ENCODE assay signal across 8 cellular contexts in the genomic region with DNA sequence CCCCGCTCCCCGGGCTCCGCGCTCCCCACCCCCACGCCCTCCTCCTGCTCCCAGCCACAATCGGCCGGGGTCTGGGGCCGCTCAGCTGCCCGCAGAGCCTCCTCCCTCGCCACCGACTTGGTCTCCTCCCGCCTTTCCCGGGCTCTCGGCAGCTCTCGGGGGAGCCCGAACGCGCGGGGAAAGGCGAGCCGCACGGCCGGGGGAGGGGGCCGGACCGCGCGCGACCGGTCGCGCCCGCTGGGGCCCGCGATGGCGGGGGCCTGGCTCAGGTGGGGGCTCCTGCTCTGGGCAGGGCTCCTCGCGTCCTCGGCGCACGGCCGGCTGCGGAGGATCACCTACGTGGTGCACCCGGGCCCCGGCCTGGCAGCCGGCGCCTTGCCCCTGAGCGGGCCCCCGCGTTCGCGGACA. TPM values are rescaled to one million over a fixed set of nuclear protein-coding genes. Genes with fewer than 3 reads are reported as not detected.
DNase-seq lines count a peak whose midpoint lies in the region; ATAC-seq and TF ChIP-seq lines count a peak whose summit lies in the region.

No MANE protein-coding gene starts in this region.

- no peak overlapping the region for H3K9ac ChIP-seq in iPS-15b (ENCODE audit: low read depth, low read length)

- H3K36me3 ChIP-seq in iPS-15b (ENCODE audit: control insufficient read depth, insufficient read depth, low read length) (no peaks in the 10 kb centered on the region), stomach (no peaks in the 10 kb centered on the region)

- H3K27me3 ChIP-seq in iPS-15b (ENCODE audit: control insufficient read depth, insufficient read depth, low read length) (peaks cover 3% of the 10 kb centered on the region), stomach (peaks cover 0 to 19% (median 0%) of the 10 kb centered on the region in 3 donors)

- no peak for TF ChIP-seq POLR2A in stomach (IDR thresholded peaks at IDR 0.05)

- intact Hi-C loops in stomach (cut with DNase I; ENCODE audit: low total_unique reads), result no loop called here

- H3K4me1 ChIP-seq in iPS-15b (ENCODE audit: control insufficient read depth, insufficient read depth, low read length), result peaks cover 3% of the 10 kb centered on the region
- peaks cover 4 to 23% (median 20%) of the 10 kb centered on the region in 4 donors for H3K4me1 ChIP-seq in stomach

- H3K27ac ChIP-seq in stomach, result peak overlapping the region; percentile 83 to 95 (median 86)

- no peak for TF ChIP-seq CTCF in stomach (IDR thresholded peaks at IDR 0.05)

- no peaks in the 10 kb centered on the region for H3K36me3 Mint-ChIP-seq in activated naive CD8-positive, alpha-beta T cell treated with anti-CD3 and anti-CD28 coated beads, Interleukin-2, amount 10 ng/mL, durations not matched to agents 7 days and 5 days

- no peak overlapping the region for H3K27ac Mint-ChIP-seq in activated naive CD8-positive, alpha-beta T cell treated with anti-CD3 and anti-CD28 coated beads, Interleukin-2, amount 10 ng/mL, durations not matched to agents 7 days and 5 days

- H3K9me3 ChIP-seq in iPS-15b (ENCODE audit: control insufficient read depth, insufficient read depth, low read length) (no peaks in the 10 kb centered on the region), stomach (no peaks in the 10 kb centered on the region)

- peak; percentile 18 for ATAC-seq in HG03103 (IDR thresholded peaks at IDR 0.05; ENCODE audit: low read depth, unreplicated experiment)
- peak; percentile 19 for ATAC-seq in activated naive CD8-positive, alpha-beta T cell treated with anti-CD3 and anti-CD28 coated beads, Interleukin-2, amount 10 ng/mL, durations not matched to agents 7 days and 5 days (ENCODE audit: low read depth)

- H3K4me1 Mint-ChIP-seq in activated naive CD8-positive, alpha-beta T cell treated with anti-CD3 and anti-CD28 coated beads, Interleukin-2, amount 10 ng/mL, durations not matched to agents 7 days and 5 days, result peaks cover 11% of the 10 kb centered on the region

- POLR2A ChIA-PET in activated naive CD8-positive, alpha-beta T cell treated with anti-CD3 and anti-CD28 coated beads, Interleukin-2, amount 10 ng/mL, durations not matched to agents 7 days and 5 days (lab: Charles Lee), result no interaction called here

- peaks cover 41% of the 10 kb centered on the region for H3K27me3 Mint-ChIP-seq in activated naive CD8-positive, alpha-beta T cell treated with anti-CD3 and anti-CD28 coated beads, Interleukin-2, amount 10 ng/mL, durations not matched to agents 7 days and 5 days

- H3K9me3 Mint-ChIP-seq in activated naive CD8-positive, alpha-beta T cell treated with anti-CD3 and anti-CD28 coated beads, Interleukin-2, amount 10 ng/mL, durations not matched to agents 7 days and 5 days, result no peaks in the 10 kb centered on the region

- WGBS in stomach, 5 donors, result 0 to 2% (median 0%) methylated on average over 3 to 52 of the region's 52 CpGs

- peak; percentile 58 for DNase-seq in activated CD8-positive, alpha-beta memory T cell treated with anti-CD3 and anti-CD28 coated beads for 24 hours
- DNase-seq in activated CD8-positive, alpha-beta memory T cell treated with anti-CD3 and anti-CD28 coated beads, Interleukin-2, amount 50 U/mL, for 4 hours, result no peak
- DNase-seq in activated naive CD8-positive, alpha-beta T cell treated with anti-CD3 and anti-CD28 coated beads, Interleukin-2, amount 10 ng/mL, durations not matched to agents 7 days and 5 days, result no peak
- DNase-seq in stomach (no peak), NCI-H446 treated with DMSO at 0.1 percent for 48 hours (lab: John Stamatoyannopoulos, UW) (no peak), NCI-H2196 (lab: John Stamatoyannopoulos, UW; ENCODE audit: unreplicated experiment) (no peak)

- H3K4me3 ChIP-seq in iPS-15b (ENCODE audit: low read depth, low read length) (peak overlapping the region; percentile 81), stomach (peak overlapping the region; percentile 76 to 97 (median 82))

- TF ChIP-seq EP300 in stomach (IDR thresholded peaks at IDR 0.05), result no peak

- peak overlapping the region; percentile 39 for H3K4me3 Mint-ChIP-seq in activated naive CD8-positive, alpha-beta T cell treated with anti-CD3 and anti-CD28 coated beads, Interleukin-2, amount 10 ng/mL, durations not matched to agents 7 days and 5 days

RNA-seq across cellular contexts. Expression of gene LTBP1, which starts 0.3 kb away (rescaled TPM):
- total RNA-seq in activated naive CD8-positive, alpha-beta T cell treated with anti-CD3 and anti-CD28 coated beads, Interleukin-2, amount 10 ng/mL, durations not matched to agents 7 days and 5 days, result under 1 TPM; 0.19 to 0.23 TPM
- 100 to 1,000 TPM in 2 of 5 donors, 10 to 100 TPM in 3; 19.1 to 134 (median 42.9) TPM for total RNA-seq in stomach
- polyA plus RNA-seq in stomach, result 10 to 100 TPM; 11.0 to 14.3 (median 11.8) TPM

Comparison
In these comparisons a context has a peak if more than half of its experiments do, and no peak if none do; other contexts are left out.
1. RNA of gene LTBP1, which starts 0.3 kb away (total RNA-seq): 19.1 to 134 TPM in stomach; 0.19 to 0.23 TPM in activated naive CD8-positive, alpha-beta T cell treated with anti-CD3 and anti-CD28 coated beads, Interleukin-2, amount 10 ng/mL, durations not matched to agents 7 days and 5 days; every median in the first group is over 10 times any median in the second.